ENCODE assay signal across 14 cellular contexts in genomic region chr7:41637051-41637450, GRCh38.
"Had no signal": no experiment of that assay in that cellular context is flagged by ENCODE, and none has a peak within 500 bp of the region (broad histone marks: within the 10 kb centered on the region; RNA-seq: fewer than 3 reads in every experiment).

No MANE protein-coding gene starts in this region.

- H3K27ac ChIP-seq: esophagus squamous epithelium, gastroesophageal sphincter, pancreas, testis had no signal

- H3K4me3 ChIP-seq: esophagus squamous epithelium, gastroesophageal sphincter, pancreas, testis had no signal

- H3K9me3 ChIP-seq: esophagus squamous epithelium, gastroesophageal sphincter, pancreas, testis had no signal

- FAIRE-seq: pancreas had no signal

- H3K9me3 Mint-ChIP-seq: activated naive CD4-positive, alpha-beta T cell treated with anti-CD3 and anti-CD28 coated beads for 36 hours; T-helper 1 cell treated with Interleukin-12 subunit alpha and Interleukin-12 subunit beta and Interleukin-4 antibody, amounts not matched to agents 30 μg/mL and 1 μg/mL, for 36 hours had no signal

- H3K27ac Mint-ChIP-seq: activated CD8-positive, alpha-beta T cell treated with anti-CD3 and anti-CD28 coated beads, Interleukin-2, amount 10 ng/mL, durations not matched to agents 7 days and 5 days; activated naive CD4-positive, alpha-beta T cell treated with anti-CD3 and anti-CD28 coated beads for 36 hours; activated T-helper 1 cell treated with anti-CD3 and anti-CD28 coated beads, Interleukin-12 subunit alpha, Interleukin-12 subunit beta, Interleukin-2, Interleukin-4 antibody, amounts not matched to agents 30 ng/mL and 10 ng/mL and 1 ng/mL, durations not matched to agents 14 hours and 24 hours and 36 hours; T-helper 1 cell treated with Interleukin-12 subunit alpha and Interleukin-12 subunit beta and Interleukin-4 antibody, amounts not matched to agents 30 μg/mL and 1 μg/mL, for 36 hours had no signal

- H3K4me1 ChIP-seq: esophagus squamous epithelium, gastroesophageal sphincter, pancreas, testis had no signal

- H3K36me3 ChIP-seq: esophagus squamous epithelium, gastroesophageal sphincter, pancreas had no signal

- ATAC-seq: activated CD8-positive, alpha-beta T cell treated with anti-CD3 and anti-CD28 coated beads, Interleukin-2, amount 10 ng/mL, durations not matched to agents 7 days and 5 days; gastroesophageal sphincter; pancreas; stimulated activated naive CD8-positive, alpha-beta T cell treated with anti-CD3 and anti-CD28 coated beads, Interleukin-15, Interleukin-2, amounts not matched to agents 100 U/mL and 50 U/mL, for 24 hours had no signal

- H3K4me3 Mint-ChIP-seq: activated CD8-positive, alpha-beta T cell treated with anti-CD3 and anti-CD28 coated beads, Interleukin-2, amount 10 ng/mL, durations not matched to agents 7 days and 5 days; activated naive CD4-positive, alpha-beta T cell treated with anti-CD3 and anti-CD28 coated beads for 36 hours; activated T-helper 1 cell treated with anti-CD3 and anti-CD28 coated beads, Interleukin-12 subunit alpha, Interleukin-12 subunit beta, Interleukin-2, Interleukin-4 antibody, amounts not matched to agents 30 ng/mL and 10 ng/mL and 1 ng/mL, durations not matched to agents 14 hours and 24 hours and 36 hours; T-helper 1 cell treated with Interleukin-12 subunit alpha and Interleukin-12 subunit beta and Interleukin-4 antibody, amounts not matched to agents 30 μg/mL and 1 μg/mL, for 36 hours had no signal

- H3K27me3 ChIP-seq: esophagus squamous epithelium, gastroesophageal sphincter, pancreas, testis had no signal

- DNase-seq: activated CD4-positive, alpha-beta T cell treated with anti-CD3 and anti-CD28 coated beads for 4 hours; activated CD8-positive, alpha-beta memory T cell treated with anti-CD3 and anti-CD28 coated beads, Interleukin-2, amount 50 U/mL, for 48 hours; activated CD8-positive, alpha-beta T cell treated with anti-CD3 and anti-CD28 coated beads, Interleukin-2, amount 10 ng/mL, durations not matched to agents 7 days and 5 days; activated naive CD4-positive, alpha-beta T cell treated with anti-CD3 and anti-CD28 coated beads for 36 hours; esophagus squamous epithelium; kidney glomerular epithelial cell; pancreas; stimulated activated CD4-positive, alpha-beta T cell treated with anti-CD3 and anti-CD28 coated beads, Interleukin-4, amount 100 ng/mL, for 1 hour; stimulated activated CD8-positive, alpha-beta memory T cell treated with anti-CD3 and anti-CD28 coated beads, Interleukin-4, amount 100 ng/mL, for 48 hours; stimulated activated naive CD8-positive, alpha-beta T cell treated with anti-CD3 and anti-CD28 coated beads, Interleukin-15, Interleukin-2, amounts not matched to agents 100 U/mL and 50 U/mL, for 24 hours; testis had no signal
